Comparison of ENCODE assay signal across 1 cellular context in genomic region chr19:36528921-36529518, GRCh38.
A peak's percentile ranks its signal among the peaks of the same experiment; 100 is the strongest.
TF ChIP-seq lines count a peak whose summit lies in the region.

No MANE protein-coding gene starts in this region.

TF ChIP-seq in HepG2, 621 proteins besides CTCF, POLR2A, EP300 and RAD21 (continued from another document):
- 0 out of 4 replicates have a peak, but pooled peaks of 1 of the 2 experiments have one; percentile 2 for TF ChIP-seq HMGXB4 (CRISPR knock-in tag; IDR thresholded peaks at IDR 0.05; ENCODE audit: borderline replicate concordance in 1 of 2, low read depth in 1 of 2)
- 0 out of 2 replicates have a peak, but pooled peaks have one; percentile 19 for TF ChIP-seq ZNF550 (CRISPR knock-in tag; IDR thresholded peaks at IDR 0.05; ENCODE audit: borderline replicate concordance)
- no peak for TF ChIP-seq ZFYVE20 (CRISPR knock-in tag; IDR thresholded peaks at IDR 0.05; ENCODE audit: borderline replicate concordance, low read depth)
- 0 out of 2 replicates have a peak, but pooled peaks have one; percentile 48 for TF ChIP-seq ZNF619 (CRISPR knock-in tag; IDR thresholded peaks at IDR 0.05)
- TF ChIP-seq CSRNP1 (CRISPR knock-in tag; IDR thresholded peaks at IDR 0.05) = no peak
- TF ChIP-seq JUND (CRISPR knock-in tag; IDR thresholded peaks at IDR 0.05) = no peak
- TF ChIP-seq ZNF800 (CRISPR knock-in tag; IDR thresholded peaks at IDR 0.05) = 0 out of 2 replicates have a peak, but pooled peaks have one; percentile 3
- peak; percentile 89; the same call in 1 of the 2 replicates for TF ChIP-seq ZNF256 (CRISPR knock-in tag; conservative IDR thresholded peaks at IDR 0.05)
- TF ChIP-seq PPARG (CRISPR knock-in tag; conservative IDR thresholded peaks at IDR 0.05) = no peak
- peak; percentile 1 for TF ChIP-seq XRCC5 (optimal IDR thresholded peaks at IDR 0.05; ENCODE audit: low read length)
- TF ChIP-seq ZNF263 (CRISPR knock-in tag; IDR thresholded peaks at IDR 0.05) = peak; percentile 96
